In the genomic region with DNA sequence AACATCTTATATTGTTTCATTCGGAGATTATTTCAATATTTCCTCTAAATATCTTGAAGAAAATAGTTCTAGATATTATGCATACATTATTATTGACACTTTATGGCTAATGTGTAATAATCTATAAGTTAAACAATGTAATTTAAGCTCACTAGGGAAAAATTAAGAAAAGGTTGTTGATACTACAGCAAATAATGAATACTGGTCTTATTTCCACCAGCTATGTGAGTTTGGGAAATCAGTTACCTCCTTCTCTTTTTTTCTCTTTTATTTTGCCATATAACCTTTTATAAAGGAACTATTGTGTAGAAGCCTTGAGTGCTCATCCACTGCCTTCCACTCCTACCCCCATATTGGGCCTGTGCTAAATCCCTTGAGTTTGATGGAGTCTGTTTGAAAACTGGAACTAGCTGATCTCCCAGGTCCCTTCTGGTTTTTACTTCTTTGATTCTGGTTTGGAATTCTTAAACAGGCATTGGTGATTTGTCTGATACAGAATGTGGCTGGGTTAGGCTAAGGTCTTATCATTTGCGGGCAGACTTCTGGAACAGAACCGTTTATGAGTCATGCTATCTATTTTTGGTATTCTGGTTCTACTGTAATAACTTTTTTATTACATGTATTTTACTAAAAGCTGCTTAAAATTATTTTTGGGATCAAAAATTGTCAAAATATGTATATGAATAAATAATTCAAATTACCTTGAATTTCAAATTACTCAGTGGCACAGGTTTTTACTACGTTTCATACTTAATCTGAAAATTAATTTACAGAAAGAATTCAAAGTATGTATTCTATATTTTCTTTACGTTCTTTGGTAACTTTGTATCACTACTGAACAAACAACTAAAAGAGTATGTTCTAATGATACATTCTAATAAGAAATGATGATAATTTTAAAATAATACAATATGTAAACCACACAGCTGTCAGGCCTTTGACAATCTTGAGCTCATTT, we compare ENCODE assay signal across 1 cellular context.
TF ChIP-seq lines count a peak whose summit lies in the region.

No MANE protein-coding gene starts in this region.

TF ChIP-seq in K562, 482 proteins besides CTCF, POLR2A, EP300 and RAD21 (continued from another document):
- 0 out of 2 replicates have a peak, but pooled peaks have one; percentile 36 for TF ChIP-seq GATA2 (CRISPR knock-in tag; IDR thresholded peaks at IDR 0.05)
- TF ChIP-seq NFATC3 (IDR thresholded peaks at IDR 0.05): peak; percentile 80; the same call in 1 of the 2 replicates
- TF ChIP-seq TEAD4 (IDR thresholded peaks at IDR 0.05; ENCODE audit: low read length): peak; percentile 95
- TF ChIP-seq TEAD4 (CRISPR knock-in tag; IDR thresholded peaks at IDR 0.05; ENCODE audit: borderline replicate concordance): no peak
- TF ChIP-seq CBFA2T3 (IDR thresholded peaks at IDR 0.05): peak; percentile 93
- TF ChIP-seq, protein P1, sequence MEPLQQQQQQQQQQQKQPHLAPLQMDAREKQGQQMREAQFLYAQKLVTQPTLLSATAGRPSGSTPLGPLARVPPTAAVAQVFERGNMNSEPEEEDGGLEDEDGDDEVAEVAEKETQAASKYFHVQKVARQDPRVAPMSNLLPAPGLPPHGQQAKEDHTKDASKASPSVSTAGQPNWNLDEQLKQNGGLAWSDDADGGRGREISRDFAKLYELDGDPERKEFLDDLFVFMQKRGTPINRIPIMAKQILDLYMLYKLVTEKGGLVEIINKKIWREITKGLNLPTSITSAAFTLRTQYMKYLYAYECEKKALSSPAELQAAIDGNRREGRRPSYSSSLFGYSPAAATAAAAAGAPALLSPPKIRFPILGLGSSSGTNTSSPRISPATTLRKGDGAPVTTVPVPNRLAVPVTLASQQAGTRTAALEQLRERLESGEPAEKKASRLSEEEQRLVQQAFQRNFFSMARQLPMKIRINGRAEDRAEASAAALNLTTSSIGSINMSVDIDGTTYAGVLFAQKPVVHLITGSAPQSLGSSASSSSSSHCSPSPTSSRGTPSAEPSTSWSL (CRISPR knock-in tag; IDR thresholded peaks at IDR 0.05; ENCODE audit: borderline replicate concordance): no peak
- TF ChIP-seq ZC3H8 (IDR thresholded peaks at IDR 0.05): no peak
- TF ChIP-seq, protein P2, sequence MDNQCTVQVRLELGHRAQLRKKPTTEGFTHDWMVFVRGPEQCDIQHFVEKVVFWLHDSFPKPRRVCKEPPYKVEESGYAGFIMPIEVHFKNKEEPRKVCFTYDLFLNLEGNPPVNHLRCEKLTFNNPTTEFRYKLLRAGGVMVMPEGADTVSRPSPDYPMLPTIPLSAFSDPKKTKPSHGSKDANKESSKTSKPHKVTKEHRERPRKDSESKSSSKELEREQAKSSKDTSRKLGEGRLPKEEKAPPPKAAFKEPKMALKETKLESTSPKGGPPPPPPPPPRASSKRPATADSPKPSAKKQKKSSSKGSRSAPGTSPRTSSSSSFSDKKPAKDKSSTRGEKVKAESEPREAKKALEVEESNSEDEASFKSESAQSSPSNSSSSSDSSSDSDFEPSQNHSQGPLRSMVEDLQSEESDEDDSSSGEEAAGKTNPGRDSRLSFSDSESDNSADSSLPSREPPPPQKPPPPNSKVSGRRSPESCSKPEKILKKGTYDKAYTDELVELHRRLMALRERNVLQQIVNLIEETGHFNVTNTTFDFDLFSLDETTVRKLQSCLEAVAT (IDR thresholded peaks at IDR 0.05): 0 out of 4 replicates have a peak, but pooled peaks of 1 of the 2 experiments have one; percentile 24
- TF ChIP-seq SMAD4 (CRISPR knock-in tag; conservative IDR thresholded peaks at IDR 0.05): peak; percentile 81
- TF ChIP-seq HDAC2 (IDR thresholded peaks at IDR 0.05): peak; percentile 82
- TF ChIP-seq PTRF (tag; IDR thresholded peaks at IDR 0.05): 0 out of 2 replicates have a peak, but pooled peaks have one; percentile 50
- no peak for TF ChIP-seq ZNF121 (CRISPR knock-in tag; conservative IDR thresholded peaks at IDR 0.05)
- TF ChIP-seq, protein P3, sequence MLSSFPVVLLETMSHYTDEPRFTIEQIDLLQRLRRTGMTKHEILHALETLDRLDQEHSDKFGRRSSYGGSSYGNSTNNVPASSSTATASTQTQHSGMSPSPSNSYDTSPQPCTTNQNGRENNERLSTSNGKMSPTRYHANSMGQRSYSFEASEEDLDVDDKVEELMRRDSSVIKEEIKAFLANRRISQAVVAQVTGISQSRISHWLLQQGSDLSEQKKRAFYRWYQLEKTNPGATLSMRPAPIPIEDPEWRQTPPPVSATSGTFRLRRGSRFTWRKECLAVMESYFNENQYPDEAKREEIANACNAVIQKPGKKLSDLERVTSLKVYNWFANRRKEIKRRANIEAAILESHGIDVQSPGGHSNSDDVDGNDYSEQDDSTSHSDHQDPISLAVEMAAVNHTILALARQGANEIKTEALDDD (IDR thresholded peaks at IDR 0.05): peak; percentile 94
- TF ChIP-seq JUNB (CRISPR knock-in tag; conservative IDR thresholded peaks at IDR 0.05): 0 out of 2 replicates have a peak, but pooled peaks have one; percentile 36
- peak; percentile 73; the same call in 1 of the 2 replicates for TF ChIP-seq GATAD2B (IDR thresholded peaks at IDR 0.05; ENCODE audit: borderline replicate concordance)
- peak; percentile 46; the same call in 1 of the 2 replicates for TF ChIP-seq ZKSCAN8 (CRISPR knock-in tag; IDR thresholded peaks at IDR 0.05)
- TF ChIP-seq, protein P4, sequence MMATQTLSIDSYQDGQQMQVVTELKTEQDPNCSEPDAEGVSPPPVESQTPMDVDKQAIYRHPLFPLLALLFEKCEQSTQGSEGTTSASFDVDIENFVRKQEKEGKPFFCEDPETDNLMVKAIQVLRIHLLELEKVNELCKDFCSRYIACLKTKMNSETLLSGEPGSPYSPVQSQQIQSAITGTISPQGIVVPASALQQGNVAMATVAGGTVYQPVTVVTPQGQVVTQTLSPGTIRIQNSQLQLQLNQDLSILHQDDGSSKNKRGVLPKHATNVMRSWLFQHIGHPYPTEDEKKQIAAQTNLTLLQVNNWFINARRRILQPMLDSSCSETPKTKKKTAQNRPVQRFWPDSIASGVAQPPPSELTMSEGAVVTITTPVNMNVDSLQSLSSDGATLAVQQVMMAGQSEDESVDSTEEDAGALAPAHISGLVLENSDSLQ (IDR thresholded peaks at IDR 0.05): no peak
- 0 out of 4 replicates have a peak, but pooled peaks of 1 of the 2 experiments have one; percentile 46 for TF ChIP-seq ETV6 (IDR thresholded peaks at IDR 0.05; ENCODE audit: borderline replicate concordance in 1 of 2, low read depth in 2 of 2, low read length in 1 of 2)
- no peak for TF ChIP-seq ETV6 (CRISPR knock-in tag; IDR thresholded peaks at IDR 0.05; ENCODE audit: borderline replicate concordance)
- peak in 1 of 2 experiments; percentile 69; a peak in 2 of 4 replicates for TF ChIP-seq TEAD1 (CRISPR knock-in tag; IDR thresholded peaks at IDR 0.05)
- TF ChIP-seq, protein P5, sequence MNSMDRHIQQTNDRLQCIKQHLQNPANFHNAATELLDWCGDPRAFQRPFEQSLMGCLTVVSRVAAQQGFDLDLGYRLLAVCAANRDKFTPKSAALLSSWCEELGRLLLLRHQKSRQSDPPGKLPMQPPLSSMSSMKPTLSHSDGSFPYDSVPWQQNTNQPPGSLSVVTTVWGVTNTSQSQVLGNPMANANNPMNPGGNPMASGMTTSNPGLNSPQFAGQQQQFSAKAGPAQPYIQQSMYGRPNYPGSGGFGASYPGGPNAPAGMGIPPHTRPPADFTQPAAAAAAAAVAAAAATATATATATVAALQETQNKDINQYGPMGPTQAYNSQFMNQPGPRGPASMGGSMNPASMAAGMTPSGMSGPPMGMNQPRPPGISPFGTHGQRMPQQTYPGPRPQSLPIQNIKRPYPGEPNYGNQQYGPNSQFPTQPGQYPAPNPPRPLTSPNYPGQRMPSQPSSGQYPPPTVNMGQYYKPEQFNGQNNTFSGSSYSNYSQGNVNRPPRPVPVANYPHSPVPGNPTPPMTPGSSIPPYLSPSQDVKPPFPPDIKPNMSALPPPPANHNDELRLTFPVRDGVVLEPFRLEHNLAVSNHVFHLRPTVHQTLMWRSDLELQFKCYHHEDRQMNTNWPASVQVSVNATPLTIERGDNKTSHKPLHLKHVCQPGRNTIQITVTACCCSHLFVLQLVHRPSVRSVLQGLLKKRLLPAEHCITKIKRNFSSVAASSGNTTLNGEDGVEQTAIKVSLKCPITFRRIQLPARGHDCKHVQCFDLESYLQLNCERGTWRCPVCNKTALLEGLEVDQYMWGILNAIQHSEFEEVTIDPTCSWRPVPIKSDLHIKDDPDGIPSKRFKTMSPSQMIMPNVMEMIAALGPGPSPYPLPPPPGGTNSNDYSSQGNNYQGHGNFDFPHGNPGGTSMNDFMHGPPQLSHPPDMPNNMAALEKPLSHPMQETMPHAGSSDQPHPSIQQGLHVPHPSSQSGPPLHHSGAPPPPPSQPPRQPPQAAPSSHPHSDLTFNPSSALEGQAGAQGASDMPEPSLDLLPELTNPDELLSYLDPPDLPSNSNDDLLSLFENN (IDR thresholded peaks at IDR 0.05; ENCODE audit: low read depth in 2 of 2, low read length in 2 of 2): peak in 1 of 2 experiments; percentile 86; a peak in 2 of 4 replicates
- peak; percentile 79 for TF ChIP-seq SOX6 (IDR thresholded peaks at IDR 0.05)
- 0 out of 2 replicates have a peak, but pooled peaks have one; percentile 57 for TF ChIP-seq ERF (CRISPR knock-in tag; IDR thresholded peaks at IDR 0.05)
